ENCODE assay signal across 8 cellular contexts in the genomic region with DNA sequence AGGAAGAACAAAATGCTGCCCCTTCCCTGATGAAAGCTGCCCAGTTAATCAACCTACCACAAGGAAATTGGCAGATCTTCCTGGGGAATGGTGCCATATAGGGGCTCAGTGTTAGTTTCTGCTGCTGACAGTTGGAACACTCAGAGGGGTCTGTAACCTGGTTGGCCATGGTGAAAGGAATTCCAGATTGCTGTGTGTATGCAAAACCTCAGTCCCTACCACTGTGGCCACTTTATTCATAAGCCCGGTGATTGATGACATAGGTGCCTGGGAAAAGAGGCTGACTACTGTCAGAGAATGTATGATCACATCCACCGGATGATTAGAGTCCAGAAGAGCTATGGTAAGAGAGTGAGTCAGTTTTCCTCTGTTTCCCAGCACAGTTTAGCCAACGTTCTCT.
DNase-seq lines count a peak whose midpoint lies in the region; ATAC-seq, FAIRE-seq and TF ChIP-seq lines count a peak whose summit lies in the region.
"Not testable (repeated sequence)": the region's sequence is repeated elsewhere in the genome, so short reads cannot be mapped to it uniquely, and the experiment has no call there.

No MANE protein-coding gene starts in this region.

- not testable (repeated sequence) for H3K4me3 Mint-ChIP-seq in astrocyte (ENCODE audit: unreplicated experiment)

- H4K8ac ChIP-seq in IMR-90 (ENCODE audit: low read depth in 2 of 2, low read length in 2 of 2) = not testable (repeated sequence)

- H3K4me1 Mint-ChIP-seq in astrocyte (ENCODE audit: low read depth, unreplicated experiment) = not testable (repeated sequence)

- not testable (repeated sequence) for H3K9me3 ChIP-seq in IMR-90 (ENCODE audit: control insufficient read depth, insufficient read depth, low read length); astrocyte (ENCODE audit: insufficient read depth, low read depth, low read length)

- not testable (repeated sequence) for H3K79me2 ChIP-seq in astrocyte (ENCODE audit: insufficient read depth, low read length)

- H3K79me1 ChIP-seq in IMR-90 (ENCODE audit: low read depth in 1 of 2, low read length in 2 of 2) = not testable (repeated sequence)

- not testable (repeated sequence) for H3K9me3 Mint-ChIP-seq in astrocyte (ENCODE audit: unreplicated experiment)

- H4K5ac ChIP-seq in IMR-90 (ENCODE audit: low read depth, low read length) = not testable (repeated sequence)

- H2AK5ac ChIP-seq in IMR-90 (ENCODE audit: low read depth, low read length) = not testable (repeated sequence)

- not testable (repeated sequence) for H4K91ac ChIP-seq in IMR-90 (ENCODE audit: insufficient read depth, low read depth, low read length)

- H3K4me1 ChIP-seq in IMR-90 (ENCODE audit: control insufficient read depth, insufficient read depth, low read length); astrocyte (ENCODE audit: insufficient read depth, low read length): not testable (repeated sequence)

- H2BK5ac ChIP-seq in IMR-90 (ENCODE audit: low read depth, low read length, poor library complexity, severe bottlenecking) = not testable (repeated sequence)

- H3K4me2 ChIP-seq in IMR-90 (ENCODE audit: low read depth, low read length); astrocyte (ENCODE audit: low read length): not testable (repeated sequence)

- not testable (repeated sequence) for H2BK15ac ChIP-seq in IMR-90 (ENCODE audit: low read depth, low read length)

- H3K56ac ChIP-seq in IMR-90 (ENCODE audit: extremely low read depth, insufficient read depth, low read length) = not testable (repeated sequence)

- H3K23ac ChIP-seq in IMR-90 (ENCODE audit: low read depth, low read length) = not testable (repeated sequence)

- not testable (repeated sequence) for H3K36me3 Mint-ChIP-seq in astrocyte (ENCODE audit: low read depth, unreplicated experiment)

- no CpG with 5 or more reads among the region's 3 CpGs for WGBS in IMR-90 (ENCODE audit: extremely low coverage in 2 of 2, insufficient read length in 1 of 2), 2 experiments

- not testable (repeated sequence) for FAIRE-seq in astrocyte (lab: Jason Lieb, UNC)

- H3K4me3 ChIP-seq in IMR-90 (ENCODE audit: insufficient read depth, low read depth, low read length); astrocyte (ENCODE audit: insufficient read depth, low read depth, low read length); astrocyte of the spinal cord (ENCODE audit: low read depth, low read length); epithelial cell of esophagus (ENCODE audit: low read length): not testable (repeated sequence)

- H3K27ac ChIP-seq in IMR-90 (ENCODE audit: insufficient read depth, low read length) = not testable (repeated sequence)
- peak overlapping the region; percentile 54 for H3K27ac ChIP-seq in astrocyte (ENCODE audit: low read depth, low read length)

- H2BK20ac ChIP-seq in IMR-90 (ENCODE audit: low read depth, low read length) = not testable (repeated sequence)

- POLR2A ChIA-PET in IMR-90 (lab: Charles Lee; ENCODE audit: unreplicated experiment) = not testable (repeated sequence)

- not testable (repeated sequence) for H2AFZ ChIP-seq in IMR-90 (replicated peaks; ENCODE audit: low read length, poor library complexity); astrocyte (ENCODE audit: low read depth, low read length)

- not testable (repeated sequence) for H3K27ac Mint-ChIP-seq in astrocyte (ENCODE audit: unreplicated experiment)

- H3K27me3 Mint-ChIP-seq in astrocyte (ENCODE audit: low read depth, unreplicated experiment) = not testable (repeated sequence)

- H3K9me1 ChIP-seq in IMR-90 (ENCODE audit: insufficient read depth, low read length) = not testable (repeated sequence)

- not testable (repeated sequence) for H3K9ac ChIP-seq in IMR-90 (ENCODE audit: low read depth, low read length); astrocyte (ENCODE audit: low read length)

- H2AK9ac ChIP-seq in IMR-90 (replicated peaks; ENCODE audit: low read depth, low read length, poor library complexity) = not testable (repeated sequence)

- not testable (repeated sequence) for H3K27me3 ChIP-seq in IMR-90 (ENCODE audit: control insufficient read depth, insufficient read depth, low read length); astrocyte (ENCODE audit: insufficient read depth, low read length)

- not testable (repeated sequence) for TF ChIP-seq RAD21 in IMR-90 (IDR thresholded peaks at IDR 0.05; ENCODE audit: low read length)

- BruUV-seq in IMR-90 (replicated peaks; lab: Mats Ljungman, UMichigan) = not testable (repeated sequence)

- DNase-seq in Daoy (ENCODE audit: low read depth) (peak; percentile 61), HT1080 (ENCODE audit: low read depth) (peak; percentile 64), IMR-90 (peak; percentile 34), astrocyte (ENCODE audit: low read depth) (peak; percentile 45), astrocyte of the hippocampus (ENCODE audit: low read depth, low spot score) (peak; percentile 62), astrocyte of the spinal cord (ENCODE audit: low read depth, low spot score) (peak; percentile 22), epithelial cell of esophagus (ENCODE audit: low read depth) (peak; percentile 10), kidney tubule cell (ENCODE audit: low spot score) (peak; percentile 39)

- not testable (repeated sequence) for H3K18ac ChIP-seq in IMR-90 (ENCODE audit: low read depth, low read length)

- in situ Hi-C loops in IMR-90 (cut with MboI; ENCODE audit: low sequenced_read_pairs); astrocyte of the spinal cord (cut with HindIII; ENCODE audit: low sequenced_read_pairs): not testable (repeated sequence)

- not testable (repeated sequence) for TF ChIP-seq POLR2A in IMR-90 (IDR thresholded peaks at IDR 0.05; ENCODE audit: low read depth, low read length)

- H3K14ac ChIP-seq in IMR-90 (replicated peaks; ENCODE audit: low read depth, low read length) = not testable (repeated sequence)

- not testable (repeated sequence) for TF ChIP-seq CTCF in IMR-90 (conservative IDR thresholded peaks at IDR 0.05; ENCODE audit: low read depth, low read length); astrocyte (IDR thresholded peaks at IDR 0.05; ENCODE audit: insufficient read depth, low read depth, low read length); astrocyte of the spinal cord (IDR thresholded peaks at IDR 0.05; ENCODE audit: low read depth, low read length); epithelial cell of esophagus (IDR thresholded peaks at IDR 0.05; ENCODE audit: insufficient read depth, low read depth, low read length, missing control alignments)

- ATAC-seq in IMR-90 (ENCODE audit: low read depth) = not testable (repeated sequence)

- intact Hi-C loops in IMR-90 (cut with micrococcal nuclease) = not testable (repeated sequence)

- dilution Hi-C loops in IMR-90 (cut with HindIII; ENCODE audit: low sequenced_read_pairs, unreplicated experiment) = not testable (repeated sequence)

- H3K36me3 ChIP-seq in IMR-90 (ENCODE audit: control insufficient read depth, insufficient read depth, low read length); astrocyte (ENCODE audit: insufficient read depth, low read length): not testable (repeated sequence)

- not testable (repeated sequence) for H4K20me1 ChIP-seq in IMR-90 (ENCODE audit: insufficient read depth, low read length); astrocyte (ENCODE audit: insufficient read depth, low read length)

- H3K4ac ChIP-seq in IMR-90 (ENCODE audit: low read depth, low read length) = not testable (repeated sequence)

- CTCF ChIA-PET in IMR-90 (lab: Yijun Ruan, JAX) = not testable (repeated sequence)

- H2BK120ac ChIP-seq in IMR-90 (ENCODE audit: low read depth, low read length) = not testable (repeated sequence)

Comparison
In these comparisons a context has a peak if more than half of its experiments do, and no peak if none do; other contexts are left out.
1. DNase-seq: peak in every context shown above with its lines; median percentile 64 in HT1080; 62 in astrocyte of the hippocampus; 61 in Daoy; 45 in astrocyte; 39 in kidney tubule cell; 34 in IMR-90; 22 in astrocyte of the spinal cord; 10 in epithelial cell of esophagus.